Comparison of ENCODE assay signal across 9 cellular contexts in genomic region chr4:102438873-102439614, GRCh38.
DNase-seq lines count a peak whose midpoint lies in the region; ATAC-seq and TF ChIP-seq lines count a peak whose summit lies in the region.
"Had no signal": no experiment of that assay in that cellular context is flagged by ENCODE, and none has a peak within 500 bp of the region (broad histone marks: within the 10 kb centered on the region; RNA-seq: fewer than 3 reads in every experiment).

No MANE protein-coding gene starts in this region.

- no peaks in the 10 kb centered on the region for H3K36me3 ChIP-seq in SK-N-SH (replicated peaks in 1 of 2; ENCODE audit: control insufficient read depth in 1 of 2, insufficient read depth in 2 of 2, low read length in 1 of 2)
- H3K36me3 ChIP-seq in CD8-positive, alpha-beta T cell (ENCODE audit: insufficient read depth, low read length), result no peaks in the 10 kb centered on the region

- no peak overlapping the region for H3K4me3 ChIP-seq in SK-N-SH (ENCODE audit: low read depth in 2 of 2, low read length in 1 of 2)
- no peak overlapping the region for H3K4me3 ChIP-seq in CD8-positive, alpha-beta T cell (ENCODE audit: low read depth, low read length)

- no peaks in the 10 kb centered on the region for H4K20me1 ChIP-seq in SK-N-SH (ENCODE audit: insufficient read depth)

- H3K9me2 ChIP-seq in SK-N-SH, result no peaks in the 10 kb centered on the region

- no peaks in the 10 kb centered on the region for H3K79me2 ChIP-seq in SK-N-SH (ENCODE audit: insufficient read depth)

- peak; percentile 82 for DNase-seq in H4 (ENCODE audit: low spot score)
- no peak for DNase-seq in SK-N-SH
- no peak for DNase-seq in Right ventricle myocardium superior
- no peak for DNase-seq in sciatic nerve (ENCODE audit: low spot score)
- no peak for DNase-seq in T-helper 9 cell
- DNase-seq in CD8-positive, alpha-beta T cell, result no peak
- DNase-seq in stimulated activated CD4-positive, alpha-beta T cell treated with anti-CD3 and anti-CD28 coated beads, Interleukin-4, amount 100 ng/mL, for 4 hours, result no peak

- H3K9ac ChIP-seq in SK-N-SH, result peak overlapping the region; percentile 5; the same call in 1 of the 2 replicates

- H3K4me2 ChIP-seq in SK-N-SH, result peak overlapping the region; percentile 2; the same call in 1 of the 2 replicates

- no peaks in the 10 kb centered on the region for H3K27me3 Mint-ChIP-seq in CD8-positive, alpha-beta T cell (ENCODE audit: low read depth)
- H3K27me3 Mint-ChIP-seq: stimulated activated naive CD8-positive, alpha-beta T cell treated with anti-CD3 and anti-CD28 coated beads, Interleukin-15, Interleukin-2, amounts not matched to agents 100 ng/mL and 50 ng/mL, for 24 hours had no signal

- no peak overlapping the region for H3K4me3 Mint-ChIP-seq in CD8-positive, alpha-beta T cell
- H3K4me3 Mint-ChIP-seq: stimulated activated naive CD8-positive, alpha-beta T cell treated with anti-CD3 and anti-CD28 coated beads, Interleukin-15, Interleukin-2, amounts not matched to agents 100 ng/mL and 50 ng/mL, for 24 hours had no signal

- H3K27me3 ChIP-seq in SK-N-SH (ENCODE audit: insufficient read depth), result no peaks in the 10 kb centered on the region
- no peaks in the 10 kb centered on the region for H3K27me3 ChIP-seq in CD8-positive, alpha-beta T cell (ENCODE audit: insufficient read depth, low read length)

- POLR2A ChIA-PET in SK-N-SH (lab: Yijun Ruan, JAX), result no interaction called here
- POLR2A ChIA-PET in CD8-positive, alpha-beta T cell (lab: Charles Lee), result interaction anchor here (0.6 kb wide), 1 partner anchor 164 kb away, joined by 3 read pairs; no protein-coding TSS in a partner anchor

- H3K27ac ChIP-seq in SK-N-SH (ENCODE audit: low read depth in 2 of 2, low read length in 1 of 2), result peak overlapping the region; percentile 67 to 83; a peak in 3 of 4 replicates
- H3K27ac ChIP-seq in CD8-positive, alpha-beta T cell (ENCODE audit: low read depth, low read length), result no peak overlapping the region

- ATAC-seq in Right ventricle myocardium superior (ENCODE audit: poor library complexity), result peak; percentile 92
- ATAC-seq in sciatic nerve, result peak; percentile 96
- ATAC-seq in CD8-positive, alpha-beta T cell, result no peak
- no peak for ATAC-seq in HG03280 (IDR thresholded peaks at IDR 0.05; ENCODE audit: unreplicated experiment)

- no peaks in the 10 kb centered on the region for H3K9me3 Mint-ChIP-seq in CD8-positive, alpha-beta T cell
- H3K9me3 Mint-ChIP-seq: stimulated activated naive CD8-positive, alpha-beta T cell treated with anti-CD3 and anti-CD28 coated beads, Interleukin-15, Interleukin-2, amounts not matched to agents 100 ng/mL and 50 ng/mL, for 24 hours had no signal

- TF ChIP-seq RAD21 in SK-N-SH (IDR thresholded peaks at IDR 0.05; ENCODE audit: low read length), result no peak

- H3K4me1 ChIP-seq in SK-N-SH (ENCODE audit: control insufficient read depth in 1 of 2, insufficient read depth in 2 of 2, low read depth in 1 of 2, low read length in 1 of 2), result peaks cover 7 to 19% of the 10 kb centered on the region in 2 experiments; a peak in 3 of 4 replicates
- no peaks in the 10 kb centered on the region for H3K4me1 ChIP-seq in CD8-positive, alpha-beta T cell (ENCODE audit: insufficient read depth, low read length)

- 37% methylated on average over 4 of the region's 4 CpGs for WGBS in SK-N-SH (ENCODE audit: low lambda C conversion rate)

- peaks cover 9% of the 10 kb centered on the region; the same call in 1 of the 2 replicates for H3K9me3 ChIP-seq in SK-N-SH
- no peaks in the 10 kb centered on the region for H3K9me3 ChIP-seq in CD8-positive, alpha-beta T cell (ENCODE audit: low read length)

- H3K27ac Mint-ChIP-seq in CD8-positive, alpha-beta T cell, result no peak overlapping the region
- H3K27ac Mint-ChIP-seq: stimulated activated naive CD8-positive, alpha-beta T cell treated with anti-CD3 and anti-CD28 coated beads, Interleukin-15, Interleukin-2, amounts not matched to agents 100 ng/mL and 50 ng/mL, for 24 hours had no signal

- no peak for TF ChIP-seq CTCF in SK-N-SH (IDR thresholded peaks at IDR 0.05)
- TF ChIP-seq CTCF in CD8-positive, alpha-beta T cell (IDR thresholded peaks at IDR 0.05), result no peak

- CTCF ChIA-PET in SK-N-SH (lab: Yijun Ruan, JAX), result interaction anchor here (1.2 kb wide), 1 partner anchor 570 kb away, joined by 3 read pairs; no protein-coding TSS in a partner anchor
- CTCF ChIA-PET in CD8-positive, alpha-beta T cell (lab: Charles Lee), result interaction anchor here (0.7 kb wide), 1 partner anchor 13 kb away, joined by 3 read pairs; no protein-coding TSS in a partner anchor

- peak; percentile 11 to 56; a peak in 2 of 4 replicates for TF ChIP-seq EP300 in SK-N-SH (IDR thresholded peaks at IDR 0.05; ENCODE audit: borderline replicate concordance in 1 of 2, low read depth in 1 of 2, low read length in 1 of 2)

- intact Hi-C loops in Right ventricle myocardium superior (cut with DNase I) (no loop called here), sciatic nerve (cut with DNase I) (no loop called here)
- intact Hi-C loops in CD8-positive, alpha-beta T cell (cut with DNase I, micrococcal nuclease), result no loop called here

- H3F3A ChIP-seq in SK-N-SH (replicated peaks; ENCODE audit: insufficient read depth), result peaks cover 12% of the 10 kb centered on the region

- no peaks in the 10 kb centered on the region for H3K4me1 Mint-ChIP-seq in CD8-positive, alpha-beta T cell (ENCODE audit: low read depth)

- H2AFZ ChIP-seq in SK-N-SH (ENCODE audit: low read depth), result peak overlapping the region; percentile 42; the same call in 1 of the 2 replicates

- H3K36me3 Mint-ChIP-seq in CD8-positive, alpha-beta T cell, result no peaks in the 10 kb centered on the region

TF ChIP-seq in SK-N-SH, 30 proteins besides CTCF, POLR2A, EP300 and RAD21 (continues in another document):
- TF ChIP-seq MAX (IDR thresholded peaks at IDR 0.05; ENCODE audit: low read depth), result 0 out of 2 replicates have a peak, but pooled peaks have one; percentile 23
- TF ChIP-seq USF1 (IDR thresholded peaks at IDR 0.05; ENCODE audit: borderline replicate concordance, low read depth), result peak; percentile 73
- TF ChIP-seq FOSL2 (IDR thresholded peaks at IDR 0.05; ENCODE audit: borderline replicate concordance, low read depth), result peak; percentile 27; the same call in 1 of the 2 replicates
- no peak for TF ChIP-seq RFX5 (IDR thresholded peaks at IDR 0.05; ENCODE audit: low read length)
- TF ChIP-seq CHD2 (IDR thresholded peaks at IDR 0.05; ENCODE audit: low read length, partially characterized antibody), result no peak
- TF ChIP-seq ELF1 (IDR thresholded peaks at IDR 0.05), result peak; percentile 6; the same call in 1 of the 2 replicates
- TF ChIP-seq GATA2 (CRISPR knock-in tag; IDR thresholded peaks at IDR 0.05), result no peak
- peak; percentile 74 for TF ChIP-seq NFIC (IDR thresholded peaks at IDR 0.05; ENCODE audit: borderline replicate concordance)
- TF ChIP-seq FOXM1 (IDR thresholded peaks at IDR 0.05; ENCODE audit: low read depth), result no peak
- TF ChIP-seq TCF12 (IDR thresholded peaks at IDR 0.05), result peak; percentile 64
- TF ChIP-seq FOXJ3 (CRISPR knock-in tag; IDR thresholded peaks at IDR 0.05), result no peak
- no peak for TF ChIP-seq ZBTB33 (IDR thresholded peaks at IDR 0.05; ENCODE audit: borderline replicate concordance, low read depth)
- no peak for TF ChIP-seq RXRA (IDR thresholded peaks at IDR 0.05; ENCODE audit: borderline replicate concordance, low read depth)
- no peak for TF ChIP-seq IRF3 (IDR thresholded peaks at IDR 0.05; ENCODE audit: low read depth, low read length)
- no peak for TF ChIP-seq MXI1 (IDR thresholded peaks at IDR 0.05; ENCODE audit: low read depth, low read length)

Comparison
In these comparisons a context has a peak if more than half of its experiments do, and no peak if none do; other contexts are left out.
1. ATAC-seq: peak in Right ventricle myocardium superior (single experiment) and sciatic nerve (single experiment); none in CD8-positive, alpha-beta T cell (single experiment) and HG03280 (single experiment).